In genomic region chr4:116346750-116347149, GRCh38 we compare ENCODE assay signal across 21 cellular contexts.
A peak's percentile ranks its signal among the peaks of the same experiment; 100 is the strongest.
DNase-seq lines count a peak whose midpoint lies in the region; ATAC-seq, FAIRE-seq and TF ChIP-seq lines count a peak whose summit lies in the region.
"Had no signal": no experiment of that assay in that cellular context is flagged by ENCODE, and none has a peak within 500 bp of the region (broad histone marks: within the 10 kb centered on the region; RNA-seq: fewer than 3 reads in every experiment).

No MANE protein-coding gene starts in this region.

- CTCF ChIA-PET in SK-N-SH (lab: Yijun Ruan, JAX), result interaction anchor here (0.9 kb wide), 1 partner anchor 17 kb away, joined by 3 read pairs; no protein-coding TSS in a partner anchor

- no peak overlapping the region for H2AFZ ChIP-seq in SK-N-SH (ENCODE audit: low read depth)
- H2AFZ ChIP-seq: GM23248 had no signal

- TF ChIP-seq RAD21 in SK-N-SH (IDR thresholded peaks at IDR 0.05; ENCODE audit: low read length), result no peak

- no peak overlapping the region for H3K4me3 ChIP-seq in SK-N-SH (ENCODE audit: low read depth in 2 of 2, low read length in 1 of 2)
- H3K4me3 ChIP-seq: BLaER1, GM23248 had no signal

- no peak for TF ChIP-seq CTCF in D721Med (IDR thresholded peaks at IDR 0.05; ENCODE audit: insufficient read depth, missing control alignments)
- TF ChIP-seq CTCF in SK-N-SH (IDR thresholded peaks at IDR 0.05), result no peak

- no peaks in the 10 kb centered on the region for H4K20me1 ChIP-seq in SK-N-SH (ENCODE audit: insufficient read depth)
- H4K20me1 ChIP-seq: BLaER1 had no signal

- H3K36me3 ChIP-seq in SK-N-SH (replicated peaks in 1 of 2; ENCODE audit: control insufficient read depth in 1 of 2, insufficient read depth in 2 of 2, low read length in 1 of 2), result no peaks in the 10 kb centered on the region
- H3K36me3 ChIP-seq: BLaER1 had no signal

- peak; percentile 16 for FAIRE-seq in D721Med (lab: Jason Lieb, UNC)
- FAIRE-seq: GM12891, GM18507, H1 had no signal

- H3K4me2 ChIP-seq in SK-N-SH, result no peak overlapping the region
- H3K4me2 ChIP-seq: BLaER1 had no signal

- H3K27me3 ChIP-seq in SK-N-SH (ENCODE audit: insufficient read depth), result no peaks in the 10 kb centered on the region
- H3K27me3 ChIP-seq: BLaER1 had no signal

- H3K27ac ChIP-seq in SK-N-SH (ENCODE audit: low read depth in 2 of 2, low read length in 1 of 2), result no peak overlapping the region
- H3K27ac ChIP-seq: BLaER1, C4-2B, GM23248 had no signal

- H3K4me1 ChIP-seq in SK-N-SH (ENCODE audit: control insufficient read depth in 1 of 2, insufficient read depth in 2 of 2, low read depth in 1 of 2, low read length in 1 of 2), result no peaks in the 10 kb centered on the region; a peak in 1 of 4 replicates
- H3K4me1 ChIP-seq: BLaER1 had no signal

- WGBS in SK-N-SH (ENCODE audit: low lambda C conversion rate), result 10% methylated on average over 1 of the region's 1 CpG

- no peaks in the 10 kb centered on the region for H3F3A ChIP-seq in SK-N-SH (replicated peaks; ENCODE audit: insufficient read depth)

- H3K9me3 ChIP-seq in SK-N-SH, result no peaks in the 10 kb centered on the region
- H3K9me3 ChIP-seq: BLaER1 had no signal

- POLR2A ChIA-PET in SK-N-SH (lab: Yijun Ruan, JAX), result no interaction called here

- no peaks in the 10 kb centered on the region for H3K9me2 ChIP-seq in SK-N-SH

- DNase-seq in D721Med (ENCODE audit: insufficient read length, low spot score) (no peak), NCI-H226 (peak; percentile 40), SK-N-SH (no peak), amniotic epithelial cell (ENCODE audit: low read depth) (peak; percentile 25)
- DNase-seq: CD4-positive, alpha-beta T cell; CD8-positive, alpha-beta memory T cell; DMS53; DMS79 treated with DMSO at 0.1 percent for 48 hours; GF-D8; GM23248; H7; HCEC 1CT; HFFc6 had no signal

- ATAC-seq in HG03378 (IDR thresholded peaks at IDR 0.05; ENCODE audit: unreplicated experiment) (no peak), GM18907 (IDR thresholded peaks at IDR 0.05; ENCODE audit: unreplicated experiment) (no peak), HG02973 (IDR thresholded peaks at IDR 0.05; ENCODE audit: unreplicated experiment) (no peak)

- 0 out of 4 replicates have a peak, but pooled peaks of 1 of the 2 experiments have one; percentile 21 for TF ChIP-seq EP300 in SK-N-SH (IDR thresholded peaks at IDR 0.05; ENCODE audit: borderline replicate concordance in 1 of 2, low read depth in 1 of 2, low read length in 1 of 2)

- H3K79me2 ChIP-seq in SK-N-SH (ENCODE audit: insufficient read depth), result no peaks in the 10 kb centered on the region

- H3K9ac ChIP-seq in SK-N-SH, result no peak overlapping the region
- H3K9ac ChIP-seq: BLaER1, GM23248 had no signal

TF ChIP-seq in SK-N-SH, 30 proteins besides CTCF, POLR2A, EP300 and RAD21:
- peak; percentile 71; the same call in 1 of the 2 replicates for TF ChIP-seq RCOR1 (IDR thresholded peaks at IDR 0.05; ENCODE audit: low read length)
- no peak for TF ChIP-seq SMC3 (IDR thresholded peaks at IDR 0.05; ENCODE audit: low read depth, low read length)
- peak; percentile 68 for TF ChIP-seq GATA2 (CRISPR knock-in tag; IDR thresholded peaks at IDR 0.05)

Comparison
In these comparisons a context has a peak if more than half of its experiments do, and no peak if none do; other contexts are left out.
1. DNase-seq: peak in NCI-H226 (single experiment) and amniotic epithelial cell (single experiment); none in D721Med (single experiment) and SK-N-SH (single experiment).